Comparison of ENCODE assay signal across 1 cellular context in genomic region chr21:18725653-18726052, GRCh38.
TF ChIP-seq lines count a peak whose summit lies in the region.

No MANE protein-coding gene starts in this region.

TF ChIP-seq in GM23338, 12 proteins besides CTCF, POLR2A, EP300 and RAD21 (continued from another document):
- TF ChIP-seq ZNF462 (CRISPR knock-in tag; IDR thresholded peaks at IDR 0.05) (no peak), REST (IDR thresholded peaks at IDR 0.05; ENCODE audit: unreplicated experiment) (no peak)
